In genomic region chr2:145283131-145283530, GRCh38 we compare ENCODE assay signal across 31 cellular contexts.
"Had no signal": no experiment of that assay in that cellular context is flagged by ENCODE, and none has a peak within 500 bp of the region (broad histone marks: within the 10 kb centered on the region; RNA-seq: fewer than 3 reads in every experiment).

No MANE protein-coding gene starts in this region.

- H3K9me3 Mint-ChIP-seq: activated CD4-positive, alpha-beta T cell treated with anti-CD3 and anti-CD28 coated beads, Interleukin-2, amount 10 ng/mL, durations not matched to agents 7 days and 5 days; activated naive CD8-positive, alpha-beta T cell treated with anti-CD3 and anti-CD28 coated beads for 36 hours; activated T-cell treated with anti-CD3 and anti-CD28 coated beads, Interleukin-2, amount 50 U/mL, for 4 hours; activated T-helper 1 cell treated with anti-CD3 and anti-CD28 coated beads, Interleukin-12 subunit alpha, Interleukin-12 subunit beta, Interleukin-2, Interleukin-4 antibody, amounts not matched to agents 30 ng/mL and 10 ng/mL and 1 ng/mL, durations not matched to agents 14 hours and 24 hours and 36 hours; central memory CD8-positive, alpha-beta T cell; T-helper 1 cell treated with Interleukin-12 subunit alpha and Interleukin-12 subunit beta and Interleukin-4 antibody, amounts not matched to agents 30 μg/mL and 1 μg/mL, for 36 hours; T-helper 2 cell treated with Interferon-gamma antibody and Interleukin-4, amounts not matched to agents 5 μg/mL and 100 μg/mL, for 36 hours had no signal

- H3K4me2 ChIP-seq: SK-N-SH had no signal

- H3K36me3 ChIP-seq: cardiac muscle cell, SJCRH30 had no signal

- H3K4me1 Mint-ChIP-seq: activated CD4-positive, alpha-beta T cell treated with anti-CD3 and anti-CD28 coated beads, Interleukin-2, amount 10 ng/mL, durations not matched to agents 7 days and 5 days; activated naive CD8-positive, alpha-beta T cell treated with anti-CD3 and anti-CD28 coated beads for 36 hours; central memory CD8-positive, alpha-beta T cell had no signal

- H3K4me1 ChIP-seq: SJCRH30 had no signal

- H3K27me3 ChIP-seq: cardiac muscle cell, SJCRH30 had no signal

- H3K9ac ChIP-seq: SK-N-SH had no signal

- DNase-seq: activated CD4-positive, alpha-beta T cell treated with anti-CD3 and anti-CD28 coated beads, Interleukin-2, amount 10 ng/mL, durations not matched to agents 7 days and 5 days; activated CD4-positive, alpha-beta T cell treated with anti-CD3 and anti-CD28 coated beads, Interleukin-2, amount 50 U/mL, for 48 hours; activated CD8-positive, alpha-beta memory T cell treated with anti-CD3 and anti-CD28 coated beads, Interleukin-2, amount 50 U/mL, for 4 hours; activated CD8-positive, alpha-beta T cell treated with anti-CD3 and anti-CD28 coated beads, Interleukin-2, amount 10 ng/mL, durations not matched to agents 7 days and 5 days; activated effector memory CD4-positive, alpha-beta T cell treated with Interleukin-2 at 50 U/mL for 16 hours; activated naive CD4-positive, alpha-beta T cell; activated naive CD4-positive, alpha-beta T cell treated with anti-CD3 and anti-CD28 coated beads, Interleukin-2, amount 50 U/mL, for 16 hours; activated naive CD8-positive, alpha-beta T cell treated with anti-CD3 and anti-CD28 coated beads for 36 hours; activated T-cell treated with anti-CD3 and anti-CD28 coated beads for 4 hours; activated T-cell treated with anti-CD3 and anti-CD28 coated beads, Interleukin-2, amount 50 U/mL, for 4 hours; amniotic stem cell; aorta; NCI-H1048; NCI-H1105 treated with DMSO at 0.1 percent for 48 hours; NCI-H1436; NCI-H1694; NCI-H1930; NCI-H2081 treated with DMSO at 0.1 percent for 48 hours; NCI-H510A; NCI-H526; NCI-H748 treated with DMSO at 0.1 percent for 48 hours; OCI-M1; SHP77; SJCRH30; SK-N-SH had no signal

- H3K27ac Mint-ChIP-seq: activated CD4-positive, alpha-beta T cell treated with anti-CD3 and anti-CD28 coated beads, Interleukin-2, amount 10 ng/mL, durations not matched to agents 7 days and 5 days; activated CD8-positive, alpha-beta T cell treated with anti-CD3 and anti-CD28 coated beads, Interleukin-2, amount 10 ng/mL, durations not matched to agents 7 days and 5 days; activated naive CD8-positive, alpha-beta T cell treated with anti-CD3 and anti-CD28 coated beads for 36 hours; activated T-helper 1 cell treated with anti-CD3 and anti-CD28 coated beads, Interleukin-12 subunit alpha, Interleukin-12 subunit beta, Interleukin-2, Interleukin-4 antibody, amounts not matched to agents 30 ng/mL and 10 ng/mL and 1 ng/mL, durations not matched to agents 14 hours and 24 hours and 36 hours; T-helper 1 cell treated with Interleukin-12 subunit alpha and Interleukin-12 subunit beta and Interleukin-4 antibody, amounts not matched to agents 30 μg/mL and 1 μg/mL, for 36 hours; T-helper 2 cell treated with Interferon-gamma antibody and Interleukin-4, amounts not matched to agents 5 μg/mL and 100 μg/mL, for 36 hours had no signal

- ATAC-seq: activated CD8-positive, alpha-beta T cell treated with anti-CD3 and anti-CD28 coated beads, Interleukin-2, amount 10 ng/mL, durations not matched to agents 7 days and 5 days; activated T-cell treated with anti-CD3 and anti-CD28 coated beads, Interleukin-2, amount 50 U/mL, for 4 hours had no signal

- FAIRE-seq: TTC549 had no signal

- H3K4me3 ChIP-seq: cardiac muscle cell, SJCRH30 had no signal

- H3K4me3 Mint-ChIP-seq: activated CD4-positive, alpha-beta T cell treated with anti-CD3 and anti-CD28 coated beads, Interleukin-2, amount 10 ng/mL, durations not matched to agents 7 days and 5 days; activated CD8-positive, alpha-beta T cell treated with anti-CD3 and anti-CD28 coated beads, Interleukin-2, amount 10 ng/mL, durations not matched to agents 7 days and 5 days; activated naive CD8-positive, alpha-beta T cell treated with anti-CD3 and anti-CD28 coated beads for 36 hours; activated T-cell treated with anti-CD3 and anti-CD28 coated beads, Interleukin-2, amount 50 U/mL, for 4 hours; activated T-helper 1 cell treated with anti-CD3 and anti-CD28 coated beads, Interleukin-12 subunit alpha, Interleukin-12 subunit beta, Interleukin-2, Interleukin-4 antibody, amounts not matched to agents 30 ng/mL and 10 ng/mL and 1 ng/mL, durations not matched to agents 14 hours and 24 hours and 36 hours; central memory CD8-positive, alpha-beta T cell; T-helper 1 cell treated with Interleukin-12 subunit alpha and Interleukin-12 subunit beta and Interleukin-4 antibody, amounts not matched to agents 30 μg/mL and 1 μg/mL, for 36 hours; T-helper 2 cell treated with Interferon-gamma antibody and Interleukin-4, amounts not matched to agents 5 μg/mL and 100 μg/mL, for 36 hours had no signal

- H3K9me3 ChIP-seq: SJCRH30, SK-N-SH had no signal

- H3K36me3 Mint-ChIP-seq: activated naive CD8-positive, alpha-beta T cell treated with anti-CD3 and anti-CD28 coated beads for 36 hours had no signal

- H3K27ac ChIP-seq: cardiac muscle cell, SJCRH30 had no signal
